1 cellular context compared by ENCODE assay signal in the genomic region with DNA sequence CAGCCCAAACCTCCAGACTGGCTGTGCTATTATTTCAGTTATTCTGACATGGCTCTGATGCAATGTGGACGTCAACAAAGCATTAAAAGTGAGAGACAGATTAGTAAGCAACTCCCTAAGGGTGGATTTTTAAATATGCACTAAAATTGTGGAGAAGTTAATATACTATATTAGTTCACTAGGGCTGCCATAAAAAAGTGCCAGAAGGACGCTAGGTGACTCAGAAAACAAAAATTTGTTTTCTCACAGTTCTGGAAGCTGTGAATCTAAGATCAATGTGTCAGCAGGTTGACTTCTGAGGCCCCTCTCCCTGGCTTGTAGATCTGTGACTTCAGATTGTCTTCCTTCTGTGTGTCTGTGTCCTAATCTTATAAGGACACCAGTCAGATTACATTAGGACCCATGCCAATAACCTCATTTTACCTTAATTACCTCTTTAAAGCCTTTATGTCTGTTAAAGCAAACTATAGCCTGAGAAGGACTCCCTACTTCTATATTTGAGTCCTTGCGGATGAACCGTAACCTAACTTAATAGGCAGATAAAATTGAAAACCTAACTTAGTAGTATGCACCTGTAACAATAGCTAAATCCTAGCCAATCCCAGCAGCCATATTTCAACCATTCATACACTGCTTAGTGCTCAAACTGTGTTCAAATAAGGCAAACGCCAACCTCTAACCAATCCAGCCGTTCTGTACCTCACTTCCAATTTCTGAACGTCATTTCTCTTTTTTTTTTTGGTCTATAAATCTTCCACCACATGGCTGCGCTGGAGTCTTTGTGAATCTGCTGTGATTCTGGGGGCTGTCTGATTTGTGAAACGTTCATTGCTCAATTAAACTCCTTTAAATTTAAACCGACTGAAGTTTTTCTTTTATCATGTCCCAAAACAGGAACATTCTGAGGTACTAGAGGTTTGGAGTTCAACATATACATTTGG.
TF ChIP-seq lines count a peak whose summit lies in the region.

No MANE protein-coding gene starts in this region.

TF ChIP-seq in GM23338, 12 proteins besides CTCF, POLR2A, EP300 and RAD21 (continued from another document):
- TF ChIP-seq, protein P1, sequence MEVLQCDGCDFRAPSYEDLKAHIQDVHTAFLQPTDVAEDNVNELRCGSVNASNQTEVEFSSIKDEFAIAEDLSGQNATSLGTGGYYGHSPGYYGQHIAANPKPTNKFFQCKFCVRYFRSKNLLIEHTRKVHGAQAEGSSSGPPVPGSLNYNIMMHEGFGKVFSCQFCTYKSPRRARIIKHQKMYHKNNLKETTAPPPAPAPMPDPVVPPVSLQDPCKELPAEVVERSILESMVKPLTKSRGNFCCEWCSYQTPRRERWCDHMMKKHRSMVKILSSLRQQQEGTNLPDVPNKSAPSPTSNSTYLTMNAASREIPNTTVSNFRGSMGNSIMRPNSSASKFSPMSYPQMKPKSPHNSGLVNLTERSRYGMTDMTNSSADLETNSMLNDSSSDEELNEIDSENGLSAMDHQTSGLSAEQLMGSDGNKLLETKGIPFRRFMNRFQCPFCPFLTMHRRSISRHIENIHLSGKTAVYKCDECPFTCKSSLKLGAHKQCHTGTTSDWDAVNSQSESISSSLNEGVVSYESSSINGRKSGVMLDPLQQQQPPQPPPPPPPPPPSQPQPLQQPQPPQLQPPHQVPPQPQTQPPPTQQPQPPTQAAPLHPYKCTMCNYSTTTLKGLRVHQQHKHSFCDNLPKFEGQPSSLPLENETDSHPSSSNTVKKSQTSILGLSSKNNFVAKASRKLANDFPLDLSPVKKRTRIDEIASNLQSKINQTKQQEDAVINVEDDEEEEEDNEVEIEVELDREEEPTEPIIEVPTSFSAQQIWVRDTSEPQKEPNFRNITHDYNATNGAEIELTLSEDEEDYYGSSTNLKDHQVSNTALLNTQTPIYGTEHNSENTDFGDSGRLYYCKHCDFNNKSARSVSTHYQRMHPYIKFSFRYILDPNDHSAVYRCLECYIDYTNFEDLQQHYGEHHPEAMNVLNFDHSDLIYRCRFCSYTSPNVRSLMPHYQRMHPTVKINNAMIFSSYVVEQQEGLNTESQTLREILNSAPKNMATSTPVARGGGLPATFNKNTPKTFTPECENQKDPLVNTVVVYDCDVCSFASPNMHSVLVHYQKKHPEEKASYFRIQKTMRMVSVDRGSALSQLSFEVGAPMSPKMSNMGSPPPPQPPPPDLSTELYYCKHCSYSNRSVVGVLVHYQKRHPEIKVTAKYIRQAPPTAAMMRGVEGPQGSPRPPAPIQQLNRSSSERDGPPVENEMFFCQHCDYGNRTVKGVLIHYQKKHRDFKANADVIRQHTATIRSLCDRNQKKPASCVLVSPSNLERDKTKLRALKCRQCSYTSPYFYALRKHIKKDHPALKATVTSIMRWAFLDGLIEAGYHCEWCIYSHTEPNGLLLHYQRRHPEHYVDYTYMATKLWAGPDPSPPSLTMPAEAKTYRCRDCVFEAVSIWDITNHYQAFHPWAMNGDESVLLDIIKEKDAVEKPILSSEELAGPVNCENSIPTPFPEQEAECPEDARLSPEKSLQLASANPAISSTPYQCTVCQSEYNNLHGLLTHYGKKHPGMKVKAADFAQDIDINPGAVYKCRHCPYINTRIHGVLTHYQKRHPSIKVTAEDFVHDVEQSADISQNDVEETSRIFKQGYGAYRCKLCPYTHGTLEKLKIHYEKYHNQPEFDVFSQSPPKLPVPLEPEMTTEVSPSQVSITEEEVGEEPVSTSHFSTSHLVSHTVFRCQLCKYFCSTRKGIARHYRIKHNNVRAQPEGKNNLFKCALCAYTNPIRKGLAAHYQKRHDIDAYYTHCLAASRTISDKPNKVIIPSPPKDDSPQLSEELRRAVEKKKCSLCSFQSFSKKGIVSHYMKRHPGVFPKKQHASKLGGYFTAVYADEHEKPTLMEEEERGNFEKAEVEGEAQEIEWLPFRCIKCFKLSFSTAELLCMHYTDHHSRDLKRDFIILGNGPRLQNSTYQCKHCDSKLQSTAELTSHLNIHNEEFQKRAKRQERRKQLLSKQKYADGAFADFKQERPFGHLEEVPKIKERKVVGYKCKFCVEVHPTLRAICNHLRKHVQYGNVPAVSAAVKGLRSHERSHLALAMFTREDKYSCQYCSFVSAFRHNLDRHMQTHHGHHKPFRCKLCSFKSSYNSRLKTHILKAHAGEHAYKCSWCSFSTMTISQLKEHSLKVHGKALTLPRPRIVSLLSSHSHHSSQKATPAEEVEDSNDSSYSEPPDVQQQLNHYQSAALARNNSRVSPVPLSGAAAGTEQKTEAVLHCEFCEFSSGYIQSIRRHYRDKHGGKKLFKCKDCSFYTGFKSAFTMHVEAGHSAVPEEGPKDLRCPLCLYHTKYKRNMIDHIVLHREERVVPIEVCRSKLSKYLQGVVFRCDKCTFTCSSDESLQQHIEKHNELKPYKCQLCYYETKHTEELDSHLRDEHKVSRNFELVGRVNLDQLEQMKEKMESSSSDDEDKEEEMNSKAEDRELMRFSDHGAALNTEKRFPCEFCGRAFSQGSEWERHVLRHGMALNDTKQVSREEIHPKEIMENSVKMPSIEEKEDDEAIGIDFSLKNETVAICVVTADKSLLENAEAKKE (CRISPR knock-in tag; IDR thresholded peaks at IDR 0.05) = no peak
- TF ChIP-seq ZNF331 (CRISPR knock-in tag; IDR thresholded peaks at IDR 0.05; ENCODE audit: low read depth) (no peak), EZH2 (IDR thresholded peaks at IDR 0.05; ENCODE audit: low read depth, unreplicated experiment) (no peak), EZH2phosphoT487 (IDR thresholded peaks at IDR 0.05; ENCODE audit: unreplicated experiment) (no peak), JUNB (IDR thresholded peaks at IDR 0.05; ENCODE audit: unreplicated experiment) (no peak), ZNF114 (CRISPR knock-in tag; IDR thresholded peaks at IDR 0.05) (no peak), STAT1 (IDR thresholded peaks at IDR 0.05; ENCODE audit: unreplicated experiment) (no peak), POLR2AphosphoS5 (IDR thresholded peaks at IDR 0.05; ENCODE audit: low read depth) (no peak), CREB1 (CRISPR knock-in tag; IDR thresholded peaks at IDR 0.05; ENCODE audit: low read depth) (no peak)
- TF ChIP-seq, protein P2, sequence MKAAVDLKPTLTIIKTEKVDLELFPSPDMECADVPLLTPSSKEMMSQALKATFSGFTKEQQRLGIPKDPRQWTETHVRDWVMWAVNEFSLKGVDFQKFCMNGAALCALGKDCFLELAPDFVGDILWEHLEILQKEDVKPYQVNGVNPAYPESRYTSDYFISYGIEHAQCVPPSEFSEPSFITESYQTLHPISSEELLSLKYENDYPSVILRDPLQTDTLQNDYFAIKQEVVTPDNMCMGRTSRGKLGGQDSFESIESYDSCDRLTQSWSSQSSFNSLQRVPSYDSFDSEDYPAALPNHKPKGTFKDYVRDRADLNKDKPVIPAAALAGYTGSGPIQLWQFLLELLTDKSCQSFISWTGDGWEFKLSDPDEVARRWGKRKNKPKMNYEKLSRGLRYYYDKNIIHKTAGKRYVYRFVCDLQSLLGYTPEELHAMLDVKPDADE (IDR thresholded peaks at IDR 0.05) = no peak
- TF ChIP-seq, protein P3, sequence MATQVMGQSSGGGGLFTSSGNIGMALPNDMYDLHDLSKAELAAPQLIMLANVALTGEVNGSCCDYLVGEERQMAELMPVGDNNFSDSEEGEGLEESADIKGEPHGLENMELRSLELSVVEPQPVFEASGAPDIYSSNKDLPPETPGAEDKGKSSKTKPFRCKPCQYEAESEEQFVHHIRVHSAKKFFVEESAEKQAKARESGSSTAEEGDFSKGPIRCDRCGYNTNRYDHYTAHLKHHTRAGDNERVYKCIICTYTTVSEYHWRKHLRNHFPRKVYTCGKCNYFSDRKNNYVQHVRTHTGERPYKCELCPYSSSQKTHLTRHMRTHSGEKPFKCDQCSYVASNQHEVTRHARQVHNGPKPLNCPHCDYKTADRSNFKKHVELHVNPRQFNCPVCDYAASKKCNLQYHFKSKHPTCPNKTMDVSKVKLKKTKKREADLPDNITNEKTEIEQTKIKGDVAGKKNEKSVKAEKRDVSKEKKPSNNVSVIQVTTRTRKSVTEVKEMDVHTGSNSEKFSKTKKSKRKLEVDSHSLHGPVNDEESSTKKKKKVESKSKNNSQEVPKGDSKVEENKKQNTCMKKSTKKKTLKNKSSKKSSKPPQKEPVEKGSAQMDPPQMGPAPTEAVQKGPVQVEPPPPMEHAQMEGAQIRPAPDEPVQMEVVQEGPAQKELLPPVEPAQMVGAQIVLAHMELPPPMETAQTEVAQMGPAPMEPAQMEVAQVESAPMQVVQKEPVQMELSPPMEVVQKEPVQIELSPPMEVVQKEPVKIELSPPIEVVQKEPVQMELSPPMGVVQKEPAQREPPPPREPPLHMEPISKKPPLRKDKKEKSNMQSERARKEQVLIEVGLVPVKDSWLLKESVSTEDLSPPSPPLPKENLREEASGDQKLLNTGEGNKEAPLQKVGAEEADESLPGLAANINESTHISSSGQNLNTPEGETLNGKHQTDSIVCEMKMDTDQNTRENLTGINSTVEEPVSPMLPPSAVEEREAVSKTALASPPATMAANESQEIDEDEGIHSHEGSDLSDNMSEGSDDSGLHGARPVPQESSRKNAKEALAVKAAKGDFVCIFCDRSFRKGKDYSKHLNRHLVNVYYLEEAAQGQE (IDR thresholded peaks at IDR 0.05; ENCODE audit: unreplicated experiment) = no peak
